ENCODE assay signal across 8 cellular contexts in genomic region chr10:101602767-101603398, GRCh38. TPM values are rescaled to one million over a fixed set of nuclear protein-coding genes. Genes with fewer than 3 reads are reported as not detected.
A peak's percentile ranks its signal among the peaks of the same experiment; 100 is the strongest.
DNase-seq lines count a peak whose midpoint lies in the region; ATAC-seq and TF ChIP-seq lines count a peak whose summit lies in the region.

No MANE protein-coding gene starts in this region.

- H4K20me1 ChIP-seq in fibroblast of lung (ENCODE audit: control insufficient read depth, extremely low read depth, insufficient read depth, low read length) = no peaks in the 10 kb centered on the region
- H4K20me1 ChIP-seq in neural cell (ENCODE audit: insufficient read depth) = no peaks in the 10 kb centered on the region

- H2AFZ ChIP-seq in fibroblast of lung (ENCODE audit: low read length) (no peak overlapping the region), neural cell (ENCODE audit: low read depth, low read length) (no peak overlapping the region)

- no peaks in the 10 kb centered on the region for H3K4me1 Mint-ChIP-seq in activated T-cell treated with anti-CD3 and anti-CD28 coated beads, Interleukin-2, amount 50 U/mL, for 72 hours (ENCODE audit: low read depth)

- DNase-seq in NK-92 treated with Interleukin-12 subunit alpha and Interleukin-12 subunit beta, amount 100 ng/mL, for 24 hours (lab: John Stamatoyannopoulos, UW) = peak; percentile 33
- DNase-seq in NK-92 (lab: John Stamatoyannopoulos, UW; ENCODE audit: unreplicated experiment) (no peak), HuH-7.5 (ENCODE audit: low spot score) (peak; percentile 85), Peyer's patch (peak; percentile 40 to 79 (median 78)), fibroblast of lung (ENCODE audit: low read depth in 2 of 2) (peak; percentile 44 to 71), thoracic aorta (ENCODE audit: low spot score) (no peak)
- DNase-seq in activated T-cell treated with anti-CD3 and anti-CD28 coated beads, Interleukin-2, amount 50 U/mL, for 72 hours = peak; percentile 71 to 82

- peaks cover 2% of the 10 kb centered on the region in 2 donors for H3K36me3 Mint-ChIP-seq in activated T-cell treated with anti-CD3 and anti-CD28 coated beads, Interleukin-2, amount 50 U/mL, for 72 hours (ENCODE audit: insufficient read depth in 2 of 2)

- no peaks in the 10 kb centered on the region for H3K79me2 ChIP-seq in fibroblast of lung (ENCODE audit: control insufficient read depth, insufficient read depth, low read length)
- no peaks in the 10 kb centered on the region for H3K79me2 ChIP-seq in neural cell (replicated peaks; ENCODE audit: insufficient read depth, low read length)

- H3K27me3 ChIP-seq in Peyer's patch = no peaks in the 10 kb centered on the region
- H3K27me3 ChIP-seq in fibroblast of lung (ENCODE audit: control insufficient read depth, insufficient read depth, low read length) = no peaks in the 10 kb centered on the region
- H3K27me3 ChIP-seq in neural cell (ENCODE audit: insufficient read depth, low read depth, low read length) = no peaks in the 10 kb centered on the region
- H3K27me3 ChIP-seq in thoracic aorta (replicated peaks; ENCODE audit: insufficient read depth) = no peaks in the 10 kb centered on the region

- H3K9me3 ChIP-seq in Peyer's patch (no peaks in the 10 kb centered on the region), fibroblast of lung (ENCODE audit: control insufficient read depth, insufficient read depth, low read depth, low read length) (no peaks in the 10 kb centered on the region), neural cell (ENCODE audit: low read length) (no peaks in the 10 kb centered on the region), thoracic aorta (no peaks in the 10 kb centered on the region)

- TF ChIP-seq EP300 in neural cell (conservative IDR thresholded peaks at IDR 0.05; ENCODE audit: poor library complexity, severe bottlenecking) = no peak

- TF ChIP-seq CTCF in Peyer's patch (IDR thresholded peaks at IDR 0.05) = peak; percentile 31 to 77 (median 69)
- peak; percentile 93 to 95 for TF ChIP-seq CTCF in fibroblast of lung (conservative IDR thresholded peaks at IDR 0.05 in 1 of 2, IDR thresholded peaks at IDR 0.05 in 1 of 2; ENCODE audit: low read depth in 1 of 2, low read length in 2 of 2)
- TF ChIP-seq CTCF in neural cell (IDR thresholded peaks at IDR 0.05; ENCODE audit: poor library complexity, severe bottlenecking) = peak; percentile 90
- peak; percentile 78 for TF ChIP-seq CTCF in thoracic aorta (IDR thresholded peaks at IDR 0.05)

- no peak for TF ChIP-seq POLR2A in Peyer's patch (IDR thresholded peaks at IDR 0.05)

- no peak overlapping the region for H3K27ac ChIP-seq in Peyer's patch
- no peak overlapping the region for H3K27ac ChIP-seq in fibroblast of lung (ENCODE audit: insufficient read depth, low read length)
- no peak overlapping the region for H3K27ac ChIP-seq in neural cell (ENCODE audit: low read length)
- H3K27ac ChIP-seq in thoracic aorta = no peak overlapping the region

- H3F3A ChIP-seq in neural cell (ENCODE audit: insufficient read depth, low read length, poor library complexity, severe bottlenecking) = no peaks in the 10 kb centered on the region

- no peaks in the 10 kb centered on the region for H3K9me3 Mint-ChIP-seq in activated T-cell treated with anti-CD3 and anti-CD28 coated beads, Interleukin-2, amount 50 U/mL, for 72 hours

- no peak overlapping the region for H3K4me3 Mint-ChIP-seq in activated T-cell treated with anti-CD3 and anti-CD28 coated beads, Interleukin-2, amount 50 U/mL, for 72 hours

- no peak overlapping the region for H3K27ac Mint-ChIP-seq in activated T-cell treated with anti-CD3 and anti-CD28 coated beads, Interleukin-2, amount 50 U/mL, for 72 hours

- ATAC-seq in activated T-cell treated with anti-CD3 and anti-CD28 coated beads, Interleukin-2, amount 50 U/mL, for 72 hours (replicated peaks in 1 of 2) = peak; percentile 86 to 93
- peak; percentile 40 for ATAC-seq in thoracic aorta (ENCODE audit: insufficient number of reproducible peaks, low FRiP score, low read depth)

- H3K9ac ChIP-seq in fibroblast of lung (ENCODE audit: insufficient read depth, low read length) (no peak overlapping the region), neural cell (ENCODE audit: low read length) (no peak overlapping the region)

- H3K27me3 Mint-ChIP-seq in activated T-cell treated with anti-CD3 and anti-CD28 coated beads, Interleukin-2, amount 50 U/mL, for 72 hours (ENCODE audit: low read depth) = no peaks in the 10 kb centered on the region

- H3K4me3 ChIP-seq in Peyer's patch = no peak overlapping the region
- no peak overlapping the region for H3K4me3 ChIP-seq in fibroblast of lung (replicated peaks in 1 of 4; ENCODE audit: control extremely low read depth in 1 of 4, insufficient read depth in 1 of 4, low read depth in 3 of 4, low read length in 4 of 4)
- H3K4me3 ChIP-seq in neural cell (ENCODE audit: low read length) = no peak overlapping the region
- H3K4me3 ChIP-seq in thoracic aorta = no peak overlapping the region

- H3K4me1 ChIP-seq in Peyer's patch (no peaks in the 10 kb centered on the region), fibroblast of lung (ENCODE audit: control insufficient read depth, extremely low read depth, insufficient read depth, low read length) (no peaks in the 10 kb centered on the region), thoracic aorta (ENCODE audit: control insufficient read depth in 1 of 2, low read depth in 2 of 2) (no peaks in the 10 kb centered on the region)

- H3K36me3 ChIP-seq in Peyer's patch (peaks cover 0 to 9% (median 0%) of the 10 kb centered on the region in 3 donors), fibroblast of lung (ENCODE audit: control insufficient read depth, insufficient read depth, low read length) (peaks cover 3% of the 10 kb centered on the region), neural cell (ENCODE audit: insufficient read depth, low read length) (no peaks in the 10 kb centered on the region), thoracic aorta (peaks cover 13% of the 10 kb centered on the region)

- no peaks in the 10 kb centered on the region for H3K9me2 ChIP-seq in neural cell (ENCODE audit: insufficient read depth, low read length)

- H3K4me2 ChIP-seq in fibroblast of lung (ENCODE audit: extremely low read depth, insufficient read depth, low read length) = no peak overlapping the region
- no peak overlapping the region for H3K4me2 ChIP-seq in neural cell (ENCODE audit: low read length)

- peak; percentile 84 for TF ChIP-seq RAD21 in neural cell (conservative IDR thresholded peaks at IDR 0.05)

TF ChIP-seq in neural cell, 6 proteins besides CTCF, POLR2A, EP300 and RAD21:
- TF ChIP-seq REST (IDR thresholded peaks at IDR 0.05; ENCODE audit: borderline replicate concordance) = no peak
- no peak for TF ChIP-seq POLR2AphosphoS5 (IDR thresholded peaks at IDR 0.05)
- peak; percentile 78 for TF ChIP-seq SMC3 (conservative IDR thresholded peaks at IDR 0.05; ENCODE audit: poor library complexity)
- TF ChIP-seq EZH2 (IDR thresholded peaks at IDR 0.05; ENCODE audit: borderline replicate concordance, insufficient read depth, low read length, poor library complexity, severe bottlenecking) = no peak

RNA-seq across cellular contexts. Expression of gene DPCD, which starts 14.8 kb away (rescaled TPM):
- 10 to 100 TPM in 2 of 4 donors, 1 to 10 TPM in 2; 2.3 to 14.0 (median 8.5) TPM for total RNA-seq in Peyer's patch
- total RNA-seq in activated T-cell treated with anti-CD3 and anti-CD28 coated beads, Interleukin-2, amount 50 U/mL, for 72 hours = 1 to 10 TPM; 4.5 to 4.7 TPM
- total RNA-seq in fibroblast of lung = 23.9 and 34.4 TPM in 2 replicates
- polyA plus RNA-seq in fibroblast of lung = 40.5 and 42.9 TPM in 2 replicates
- 37.7 and 46.4 TPM in 2 replicates for polyA plus RNA-seq in fibroblast of lung (2012)
- polyA minus RNA-seq in fibroblast of lung (ENCODE audit: low replicate concordance) = 27.6 and 29.2 TPM in 2 replicates
- polyA plus RNA-seq in neural cell = 173 and 234 TPM in 2 replicates
- 30.8 and 33.4 TPM in 2 replicates for polyA minus RNA-seq in neural cell
- total RNA-seq in thoracic aorta = 10 to 100 TPM; 12.6 to 22.9 TPM

RNA-seq across cellular contexts. Expression of gene POLL, which starts 14.8 kb away (rescaled TPM):
- total RNA-seq in Peyer's patch (10 to 100 TPM; 26.1 to 55.3 (median 41.2) TPM), fibroblast of lung (12.3 and 15.7 TPM in 2 replicates), thoracic aorta (10 to 100 TPM; 22.3 to 37.0 TPM)
- total RNA-seq in activated T-cell treated with anti-CD3 and anti-CD28 coated beads, Interleukin-2, amount 50 U/mL, for 72 hours = 10 to 100 TPM; 34.8 to 38.0 TPM
- polyA plus RNA-seq in fibroblast of lung (10.9 TPM in 2 replicates), neural cell (23.0 and 30.8 TPM in 2 replicates)
- 12.8 and 13.9 TPM in 2 replicates for polyA plus RNA-seq in fibroblast of lung (2012)
- polyA minus RNA-seq in fibroblast of lung (ENCODE audit: low replicate concordance) (58.7 and 63.9 TPM in 2 replicates), neural cell (15.9 and 17.5 TPM in 2 replicates)

Comparison
In these comparisons a context has a peak if more than half of its experiments do, and no peak if none do; other contexts are left out.
1. DNase-seq: peak in NK-92 treated with Interleukin-12 subunit alpha and Interleukin-12 subunit beta, amount 100 ng/mL, for 24 hours (single experiment), HuH-7.5 (single experiment), Peyer's patch (3 of 3), activated T-cell treated with anti-CD3 and anti-CD28 coated beads, Interleukin-2, amount 50 U/mL, for 72 hours (2 of 2) and fibroblast of lung (2 of 2); none in NK-92 (single experiment) and thoracic aorta (single experiment).
2. Peak in every context shown above with its lines, with median percentiles within 50 percentile points of each other: CTCF ChIP-seq.